ENCODE assay signal across 1 cellular context in the genomic region with DNA sequence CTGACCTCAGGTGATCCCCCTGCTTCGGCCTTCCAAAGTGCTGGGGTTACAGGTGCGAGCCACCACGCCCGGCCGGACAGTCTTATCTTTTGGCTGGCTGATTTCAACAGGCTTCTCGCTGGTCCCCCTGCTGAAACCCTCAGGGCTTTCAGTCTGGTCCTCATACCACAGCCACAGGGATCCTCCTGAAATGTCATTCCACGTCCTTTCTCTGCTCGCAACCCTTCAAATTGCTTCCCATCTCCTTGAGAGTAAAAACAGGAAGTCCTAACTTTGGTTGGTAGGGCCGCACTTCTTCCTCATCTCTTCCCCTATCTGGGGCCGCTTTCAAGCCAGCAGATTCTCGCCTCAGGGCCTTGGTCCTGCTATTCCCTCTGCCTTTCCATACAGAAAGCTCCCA.
TF ChIP-seq lines count a peak whose summit lies in the region.

No MANE protein-coding gene starts in this region.

TF ChIP-seq in GM23338, 12 proteins besides CTCF, POLR2A, EP300 and RAD21 (continued from another document):
- TF ChIP-seq, protein P1, sequence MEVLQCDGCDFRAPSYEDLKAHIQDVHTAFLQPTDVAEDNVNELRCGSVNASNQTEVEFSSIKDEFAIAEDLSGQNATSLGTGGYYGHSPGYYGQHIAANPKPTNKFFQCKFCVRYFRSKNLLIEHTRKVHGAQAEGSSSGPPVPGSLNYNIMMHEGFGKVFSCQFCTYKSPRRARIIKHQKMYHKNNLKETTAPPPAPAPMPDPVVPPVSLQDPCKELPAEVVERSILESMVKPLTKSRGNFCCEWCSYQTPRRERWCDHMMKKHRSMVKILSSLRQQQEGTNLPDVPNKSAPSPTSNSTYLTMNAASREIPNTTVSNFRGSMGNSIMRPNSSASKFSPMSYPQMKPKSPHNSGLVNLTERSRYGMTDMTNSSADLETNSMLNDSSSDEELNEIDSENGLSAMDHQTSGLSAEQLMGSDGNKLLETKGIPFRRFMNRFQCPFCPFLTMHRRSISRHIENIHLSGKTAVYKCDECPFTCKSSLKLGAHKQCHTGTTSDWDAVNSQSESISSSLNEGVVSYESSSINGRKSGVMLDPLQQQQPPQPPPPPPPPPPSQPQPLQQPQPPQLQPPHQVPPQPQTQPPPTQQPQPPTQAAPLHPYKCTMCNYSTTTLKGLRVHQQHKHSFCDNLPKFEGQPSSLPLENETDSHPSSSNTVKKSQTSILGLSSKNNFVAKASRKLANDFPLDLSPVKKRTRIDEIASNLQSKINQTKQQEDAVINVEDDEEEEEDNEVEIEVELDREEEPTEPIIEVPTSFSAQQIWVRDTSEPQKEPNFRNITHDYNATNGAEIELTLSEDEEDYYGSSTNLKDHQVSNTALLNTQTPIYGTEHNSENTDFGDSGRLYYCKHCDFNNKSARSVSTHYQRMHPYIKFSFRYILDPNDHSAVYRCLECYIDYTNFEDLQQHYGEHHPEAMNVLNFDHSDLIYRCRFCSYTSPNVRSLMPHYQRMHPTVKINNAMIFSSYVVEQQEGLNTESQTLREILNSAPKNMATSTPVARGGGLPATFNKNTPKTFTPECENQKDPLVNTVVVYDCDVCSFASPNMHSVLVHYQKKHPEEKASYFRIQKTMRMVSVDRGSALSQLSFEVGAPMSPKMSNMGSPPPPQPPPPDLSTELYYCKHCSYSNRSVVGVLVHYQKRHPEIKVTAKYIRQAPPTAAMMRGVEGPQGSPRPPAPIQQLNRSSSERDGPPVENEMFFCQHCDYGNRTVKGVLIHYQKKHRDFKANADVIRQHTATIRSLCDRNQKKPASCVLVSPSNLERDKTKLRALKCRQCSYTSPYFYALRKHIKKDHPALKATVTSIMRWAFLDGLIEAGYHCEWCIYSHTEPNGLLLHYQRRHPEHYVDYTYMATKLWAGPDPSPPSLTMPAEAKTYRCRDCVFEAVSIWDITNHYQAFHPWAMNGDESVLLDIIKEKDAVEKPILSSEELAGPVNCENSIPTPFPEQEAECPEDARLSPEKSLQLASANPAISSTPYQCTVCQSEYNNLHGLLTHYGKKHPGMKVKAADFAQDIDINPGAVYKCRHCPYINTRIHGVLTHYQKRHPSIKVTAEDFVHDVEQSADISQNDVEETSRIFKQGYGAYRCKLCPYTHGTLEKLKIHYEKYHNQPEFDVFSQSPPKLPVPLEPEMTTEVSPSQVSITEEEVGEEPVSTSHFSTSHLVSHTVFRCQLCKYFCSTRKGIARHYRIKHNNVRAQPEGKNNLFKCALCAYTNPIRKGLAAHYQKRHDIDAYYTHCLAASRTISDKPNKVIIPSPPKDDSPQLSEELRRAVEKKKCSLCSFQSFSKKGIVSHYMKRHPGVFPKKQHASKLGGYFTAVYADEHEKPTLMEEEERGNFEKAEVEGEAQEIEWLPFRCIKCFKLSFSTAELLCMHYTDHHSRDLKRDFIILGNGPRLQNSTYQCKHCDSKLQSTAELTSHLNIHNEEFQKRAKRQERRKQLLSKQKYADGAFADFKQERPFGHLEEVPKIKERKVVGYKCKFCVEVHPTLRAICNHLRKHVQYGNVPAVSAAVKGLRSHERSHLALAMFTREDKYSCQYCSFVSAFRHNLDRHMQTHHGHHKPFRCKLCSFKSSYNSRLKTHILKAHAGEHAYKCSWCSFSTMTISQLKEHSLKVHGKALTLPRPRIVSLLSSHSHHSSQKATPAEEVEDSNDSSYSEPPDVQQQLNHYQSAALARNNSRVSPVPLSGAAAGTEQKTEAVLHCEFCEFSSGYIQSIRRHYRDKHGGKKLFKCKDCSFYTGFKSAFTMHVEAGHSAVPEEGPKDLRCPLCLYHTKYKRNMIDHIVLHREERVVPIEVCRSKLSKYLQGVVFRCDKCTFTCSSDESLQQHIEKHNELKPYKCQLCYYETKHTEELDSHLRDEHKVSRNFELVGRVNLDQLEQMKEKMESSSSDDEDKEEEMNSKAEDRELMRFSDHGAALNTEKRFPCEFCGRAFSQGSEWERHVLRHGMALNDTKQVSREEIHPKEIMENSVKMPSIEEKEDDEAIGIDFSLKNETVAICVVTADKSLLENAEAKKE (CRISPR knock-in tag; IDR thresholded peaks at IDR 0.05) = no peak
- TF ChIP-seq NANOG (IDR thresholded peaks at IDR 0.05; ENCODE audit: borderline replicate concordance) (no peak), ZNF114 (CRISPR knock-in tag; IDR thresholded peaks at IDR 0.05) (no peak), EZH2phosphoT487 (IDR thresholded peaks at IDR 0.05; ENCODE audit: unreplicated experiment) (no peak)
- TF ChIP-seq, protein P2, sequence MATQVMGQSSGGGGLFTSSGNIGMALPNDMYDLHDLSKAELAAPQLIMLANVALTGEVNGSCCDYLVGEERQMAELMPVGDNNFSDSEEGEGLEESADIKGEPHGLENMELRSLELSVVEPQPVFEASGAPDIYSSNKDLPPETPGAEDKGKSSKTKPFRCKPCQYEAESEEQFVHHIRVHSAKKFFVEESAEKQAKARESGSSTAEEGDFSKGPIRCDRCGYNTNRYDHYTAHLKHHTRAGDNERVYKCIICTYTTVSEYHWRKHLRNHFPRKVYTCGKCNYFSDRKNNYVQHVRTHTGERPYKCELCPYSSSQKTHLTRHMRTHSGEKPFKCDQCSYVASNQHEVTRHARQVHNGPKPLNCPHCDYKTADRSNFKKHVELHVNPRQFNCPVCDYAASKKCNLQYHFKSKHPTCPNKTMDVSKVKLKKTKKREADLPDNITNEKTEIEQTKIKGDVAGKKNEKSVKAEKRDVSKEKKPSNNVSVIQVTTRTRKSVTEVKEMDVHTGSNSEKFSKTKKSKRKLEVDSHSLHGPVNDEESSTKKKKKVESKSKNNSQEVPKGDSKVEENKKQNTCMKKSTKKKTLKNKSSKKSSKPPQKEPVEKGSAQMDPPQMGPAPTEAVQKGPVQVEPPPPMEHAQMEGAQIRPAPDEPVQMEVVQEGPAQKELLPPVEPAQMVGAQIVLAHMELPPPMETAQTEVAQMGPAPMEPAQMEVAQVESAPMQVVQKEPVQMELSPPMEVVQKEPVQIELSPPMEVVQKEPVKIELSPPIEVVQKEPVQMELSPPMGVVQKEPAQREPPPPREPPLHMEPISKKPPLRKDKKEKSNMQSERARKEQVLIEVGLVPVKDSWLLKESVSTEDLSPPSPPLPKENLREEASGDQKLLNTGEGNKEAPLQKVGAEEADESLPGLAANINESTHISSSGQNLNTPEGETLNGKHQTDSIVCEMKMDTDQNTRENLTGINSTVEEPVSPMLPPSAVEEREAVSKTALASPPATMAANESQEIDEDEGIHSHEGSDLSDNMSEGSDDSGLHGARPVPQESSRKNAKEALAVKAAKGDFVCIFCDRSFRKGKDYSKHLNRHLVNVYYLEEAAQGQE (IDR thresholded peaks at IDR 0.05; ENCODE audit: unreplicated experiment) = no peak
TF ChIP-seq in GM23338: peak in this region for 0.
